In the genomic region with DNA sequence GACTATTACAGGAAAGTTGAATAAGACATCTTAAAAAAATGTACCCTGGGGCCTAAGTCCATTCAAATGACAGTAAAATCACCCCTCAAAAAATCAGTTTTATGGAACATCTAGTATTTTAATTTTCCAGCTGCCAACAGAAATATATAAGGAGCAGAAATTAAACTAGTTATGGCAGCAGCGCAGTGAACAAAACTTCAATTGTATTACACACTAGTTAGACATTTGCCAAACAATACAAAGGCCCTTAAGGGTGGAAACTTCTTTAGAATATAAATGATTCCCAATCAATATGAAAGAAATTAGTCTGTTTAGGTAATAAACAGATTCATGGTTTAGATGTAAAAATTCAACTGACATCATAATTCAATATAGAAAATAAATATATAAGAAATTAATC, we compare ENCODE assay signal across 19 cellular contexts. TPM values are rescaled to one million over a fixed set of nuclear protein-coding genes. Genes with fewer than 3 reads are reported as not detected.
A peak's percentile ranks its signal among the peaks of the same experiment; 100 is the strongest.
DNase-seq lines count a peak whose midpoint lies in the region; ATAC-seq and TF ChIP-seq lines count a peak whose summit lies in the region.
"Had no signal": no experiment of that assay in that cellular context is flagged by ENCODE, and none has a peak within 500 bp of the region (broad histone marks: within the 10 kb centered on the region; RNA-seq: fewer than 3 reads in every experiment).

No MANE protein-coding gene starts in this region.

- no peaks in the 10 kb centered on the region for H4K20me1 ChIP-seq in PC-3 (ENCODE audit: low read length)

- H3K27me3 ChIP-seq in PC-3 (ENCODE audit: low read length) (no peaks in the 10 kb centered on the region), endodermal cell (ENCODE audit: control insufficient read depth, insufficient read depth, low read length, poor library complexity, severe bottlenecking) (no peaks in the 10 kb centered on the region)
- H3K27me3 ChIP-seq: brain microvascular endothelial cell had no signal

- H3K9ac ChIP-seq in PC-3 (ENCODE audit: low read length), result peak overlapping the region; percentile 88
- no peak overlapping the region for H3K9ac ChIP-seq in endodermal cell (ENCODE audit: extremely low read depth, low read length, poor library complexity, severe bottlenecking)

- H3K27ac Mint-ChIP-seq in activated T-cell treated with anti-CD3 and anti-CD28 coated beads, Interleukin-2, amount 50 U/mL, for 72 hours, result peak overlapping the region; percentile 96
- H3K27ac Mint-ChIP-seq in effector memory CD8-positive, alpha-beta T cell, result peak overlapping the region; percentile 4 to 86
- no peak overlapping the region for H3K27ac Mint-ChIP-seq in endodermal cell

- H3F3A ChIP-seq in PC-3 (ENCODE audit: low read length, unreplicated experiment), result peaks cover 21% of the 10 kb centered on the region

- H3K36me3 ChIP-seq in PC-3 (ENCODE audit: low read depth, low read length) (peaks cover 5% of the 10 kb centered on the region; the same call in 1 of the 2 replicates), endodermal cell (ENCODE audit: control insufficient read depth, insufficient read depth, low read length) (no peaks in the 10 kb centered on the region)
- H3K36me3 ChIP-seq: brain microvascular endothelial cell had no signal

- H3K9me3 ChIP-seq in PC-3 (ENCODE audit: low read length), result no peaks in the 10 kb centered on the region
- H3K9me3 ChIP-seq in endodermal cell (ENCODE audit: control insufficient read depth, low read length), result no peaks in the 10 kb centered on the region

- CTCF ChIA-PET in PC-3 (lab: Charles Lee), result no interaction called here

- WGBS in endodermal cell (ENCODE audit: insufficient coverage in 1 of 2, insufficient read length in 1 of 2), 2 experiments, result 90% methylated on average over 1 of the region's 1 CpG; no CpG with 5 or more reads in 1 of the 2 experiments

- H3K9me3 Mint-ChIP-seq in activated T-cell treated with anti-CD3 and anti-CD28 coated beads, Interleukin-2, amount 50 U/mL, for 72 hours, result no peaks in the 10 kb centered on the region
- no peaks in the 10 kb centered on the region for H3K9me3 Mint-ChIP-seq in effector memory CD8-positive, alpha-beta T cell
- H3K9me3 Mint-ChIP-seq in endodermal cell, result no peaks in the 10 kb centered on the region
- H3K9me3 Mint-ChIP-seq: stimulated activated naive CD8-positive, alpha-beta T cell treated with anti-CD3 and anti-CD28 coated beads, Interleukin-15, amount 100 ng/mL, for 72 hours had no signal

- no peaks in the 10 kb centered on the region for H3K9me2 ChIP-seq in PC-3 (replicated peaks; ENCODE audit: low read length)

- H3K27me3 Mint-ChIP-seq in activated T-cell treated with anti-CD3 and anti-CD28 coated beads, Interleukin-2, amount 50 U/mL, for 72 hours (ENCODE audit: low read depth), result no peaks in the 10 kb centered on the region
- no peaks in the 10 kb centered on the region for H3K27me3 Mint-ChIP-seq in effector memory CD8-positive, alpha-beta T cell
- H3K27me3 Mint-ChIP-seq in endodermal cell (ENCODE audit: insufficient read depth), result no peaks in the 10 kb centered on the region
- H3K27me3 Mint-ChIP-seq: stimulated activated naive CD8-positive, alpha-beta T cell treated with anti-CD3 and anti-CD28 coated beads, Interleukin-15, amount 100 ng/mL, for 72 hours had no signal

- peaks cover 85% of the 10 kb centered on the region for H3K4me1 ChIP-seq in PC-3 (ENCODE audit: insufficient read depth, low read length)
- peaks cover 13% of the 10 kb centered on the region for H3K4me1 ChIP-seq in endodermal cell (ENCODE audit: control insufficient read depth, insufficient read depth, low read length)

- POLR2A ChIA-PET in PC-3 (lab: Charles Lee; ENCODE audit: unreplicated experiment), result no interaction called here

- no peak for DNase-seq in activated T-cell treated with anti-CD3 and anti-CD28 coated beads, Interleukin-2, amount 50 U/mL, for 72 hours
- no peak for DNase-seq in activated T-cell treated with anti-CD3 and anti-CD28 coated beads, Interleukin-2, amount 50 U/mL, for 48 hours
- DNase-seq in PC-3 (no peak), superior temporal gyrus (ENCODE audit: extremely low spot score) (peak; percentile 77), endodermal cell (no peak)
- DNase-seq in effector memory CD8-positive, alpha-beta T cell, result no peak
- DNase-seq: activated naive CD4-positive, alpha-beta T cell treated with anti-CD3 and anti-CD28 coated beads, Interleukin-2, amount 50 U/mL, for 16 hours; NCI-H2081 treated with DMSO at 0.1 percent for 48 hours; NCI-H748 treated with DMSO at 0.1 percent for 48 hours; stimulated activated naive CD8-positive, alpha-beta T cell treated with anti-CD3 and anti-CD28 coated beads, Interleukin-15, amount 100 ng/mL, for 72 hours had no signal

- no peak for ATAC-seq in activated T-cell treated with anti-CD3 and anti-CD28 coated beads, Interleukin-2, amount 50 U/mL, for 72 hours (replicated peaks in 1 of 2)
- no peak for ATAC-seq in PC-3
- ATAC-seq in effector memory CD8-positive, alpha-beta T cell (replicated peaks), result no peak
- no peak for ATAC-seq in GM21381 (IDR thresholded peaks at IDR 0.05; ENCODE audit: unreplicated experiment)
- ATAC-seq in GM18867 (IDR thresholded peaks at IDR 0.05; ENCODE audit: unreplicated experiment), result no peak
- ATAC-seq: esophagus mucosa, sciatic nerve had no signal

- H3K36me3 Mint-ChIP-seq in activated T-cell treated with anti-CD3 and anti-CD28 coated beads, Interleukin-2, amount 50 U/mL, for 72 hours (ENCODE audit: insufficient read depth in 2 of 2), result peaks cover 0 to 5% of the 10 kb centered on the region in 2 donors
- H3K36me3 Mint-ChIP-seq in effector memory CD8-positive, alpha-beta T cell (ENCODE audit: insufficient read depth), result peaks cover 4% of the 10 kb centered on the region
- H3K36me3 Mint-ChIP-seq in endodermal cell (ENCODE audit: low read depth), result peaks cover 2% of the 10 kb centered on the region

- H3K27ac ChIP-seq in PC-3 (ENCODE audit: low read length), result peak overlapping the region; percentile 99
- no peak overlapping the region for H3K27ac ChIP-seq in endodermal cell (ENCODE audit: low read depth, low read length)
- H3K27ac ChIP-seq: brain microvascular endothelial cell had no signal

- no TSS peak for BruUV-seq in PC-3 (replicated peaks; lab: Mats Ljungman, UMichigan)

- H3K4me3 Mint-ChIP-seq in activated T-cell treated with anti-CD3 and anti-CD28 coated beads, Interleukin-2, amount 50 U/mL, for 72 hours, result peak overlapping the region; percentile 39 to 86
- no peak overlapping the region for H3K4me3 Mint-ChIP-seq in effector memory CD8-positive, alpha-beta T cell
- no peak overlapping the region for H3K4me3 Mint-ChIP-seq in endodermal cell

- peaks cover 85% of the 10 kb centered on the region for H3K4me1 Mint-ChIP-seq in activated T-cell treated with anti-CD3 and anti-CD28 coated beads, Interleukin-2, amount 50 U/mL, for 72 hours (ENCODE audit: low read depth)
- peaks cover 36 to 73% of the 10 kb centered on the region in 2 donors for H3K4me1 Mint-ChIP-seq in effector memory CD8-positive, alpha-beta T cell (ENCODE audit: low read depth in 2 of 2)
- peaks cover 57% of the 10 kb centered on the region for H3K4me1 Mint-ChIP-seq in endodermal cell

- H3K4me2 ChIP-seq in PC-3 (ENCODE audit: low read length), result peak overlapping the region; percentile 83

- TF ChIP-seq CTCF in PC-3 (conservative IDR thresholded peaks at IDR 0.05; ENCODE audit: low read depth, low read length), result no peak
- no peak for TF ChIP-seq CTCF in endodermal cell (conservative IDR thresholded peaks at IDR 0.05)

- no peak overlapping the region for H2AFZ ChIP-seq in PC-3 (ENCODE audit: low read length)

- H3K4me3 ChIP-seq in PC-3 (ENCODE audit: low read length), result no peak overlapping the region
- no peak overlapping the region for H3K4me3 ChIP-seq in endodermal cell (ENCODE audit: low read length)

- H3K79me2 ChIP-seq in PC-3 (ENCODE audit: low read length), result peaks cover 85% of the 10 kb centered on the region

- intact Hi-C loops in PC-3 (cut with micrococcal nuclease), result no loop called here

RNA-seq across cellular contexts. Expression of a gene that starts 18.1 kb away (rescaled TPM):
- total RNA-seq in activated T-cell treated with anti-CD3 and anti-CD28 coated beads, Interleukin-2, amount 50 U/mL, for 72 hours, result 10 to 100 TPM; 47.7 to 50.0 TPM
- 37.7 and 46.4 TPM in 2 replicates for total RNA-seq in PC-3 (2014; rRNA removed)
- total RNA-seq in endodermal cell, result 10 to 100 TPM; 33.8 to 56.6 TPM
- polyA plus RNA-seq in endodermal cell (2013, experiment 1 of 2), result 15.5 TPM
- 18.5 TPM for polyA plus RNA-seq in endodermal cell (2013, experiment 2 of 2)

RNA-seq across cellular contexts. Expression of a gene that starts 38.0 kb away (rescaled TPM):
- total RNA-seq in activated T-cell treated with anti-CD3 and anti-CD28 coated beads, Interleukin-2, amount 50 U/mL, for 72 hours, result 10 to 100 TPM; 35.3 to 44.5 TPM
- total RNA-seq in PC-3 (2014; rRNA removed) (10.7 and 16.5 TPM in 2 replicates), endodermal cell (10 to 100 TPM; 24.8 to 26.0 TPM)
- 9.2 TPM for polyA plus RNA-seq in endodermal cell (2013, experiment 1 of 2)
- polyA plus RNA-seq in endodermal cell (2013, experiment 2 of 2), result 9.5 TPM

RNA-seq across cellular contexts. Expression of a gene that starts 39.8 kb away (rescaled TPM):
- total RNA-seq in activated T-cell treated with anti-CD3 and anti-CD28 coated beads, Interleukin-2, amount 50 U/mL, for 72 hours, result not detected
- total RNA-seq in PC-3 (2014; rRNA removed) (not detected in 2 replicates), endodermal cell (not detected)
- polyA plus RNA-seq in endodermal cell (2013, experiment 1 of 2), result not detected
- not detected for polyA plus RNA-seq in endodermal cell (2013, experiment 2 of 2)
- total RNA-seq: esophagus mucosa, glomerular endothelial cell, liver, osteocyte, sciatic nerve, urinary bladder had no signal
- polyA plus RNA-seq: liver had no signal

Comparison
In these comparisons a context has a peak if more than half of its experiments do, and no peak if none do; other contexts are left out.
1. H3K4me3 Mint-ChIP-seq: peak in activated T-cell treated with anti-CD3 and anti-CD28 coated beads, Interleukin-2, amount 50 U/mL, for 72 hours (2 of 2); none in effector memory CD8-positive, alpha-beta T cell (0 of 2) and endodermal cell (single experiment).